20 cellular contexts compared by ENCODE assay signal in the genomic region with DNA sequence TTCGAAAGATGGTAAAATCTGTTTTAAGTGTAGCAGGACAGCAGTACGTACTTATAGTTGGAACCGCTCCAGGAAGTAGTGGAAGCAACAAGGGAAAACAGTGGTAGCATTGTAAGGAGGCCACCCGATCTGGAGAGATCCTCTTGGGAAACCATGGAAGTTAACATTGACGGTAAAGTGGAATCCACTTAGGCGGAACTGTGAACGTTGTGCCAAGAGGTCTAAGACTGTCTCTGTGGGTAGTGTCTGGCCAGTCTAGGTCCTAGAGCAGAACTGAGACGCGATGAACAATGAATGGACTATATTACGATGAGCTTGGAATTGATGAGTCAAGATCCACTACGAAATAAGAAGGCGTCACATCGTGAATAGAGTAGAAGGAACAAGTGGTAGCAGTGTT.
DNase-seq lines count a peak whose midpoint lies in the region; ATAC-seq and TF ChIP-seq lines count a peak whose summit lies in the region.
"Had no signal": no experiment of that assay in that cellular context is flagged by ENCODE, and none has a peak within 500 bp of the region (broad histone marks: within the 10 kb centered on the region; RNA-seq: fewer than 3 reads in every experiment).

No MANE protein-coding gene starts in this region.

- TF ChIP-seq POLR2A in thyroid gland (IDR thresholded peaks at IDR 0.05) = no peak

- ATAC-seq in GM18868 (IDR thresholded peaks at IDR 0.05; ENCODE audit: unreplicated experiment) (no peak), HG03175 (IDR thresholded peaks at IDR 0.05; ENCODE audit: unreplicated experiment) (no peak)
- ATAC-seq: PC-3 had no signal

- no peaks in the 10 kb centered on the region for H3K36me3 ChIP-seq in thyroid gland

- H3K4me1 ChIP-seq in thyroid gland = no peaks in the 10 kb centered on the region

- H3K27me3 Mint-ChIP-seq in glutamatergic neuron (ENCODE audit: unreplicated experiment) = no peaks in the 10 kb centered on the region

- no peaks in the 10 kb centered on the region for H3K9me3 ChIP-seq in thyroid gland
- H3K9me3 ChIP-seq: Caco-2 had no signal

- H3K4me3 Mint-ChIP-seq in glutamatergic neuron (ENCODE audit: unreplicated experiment) = no peak overlapping the region
- H3K4me3 Mint-ChIP-seq: CD14-positive monocyte, H9 had no signal

- no peak overlapping the region for H3K4me3 ChIP-seq in thyroid gland (replicated peaks in 1 of 3)

- TF ChIP-seq CTCF in glutamatergic neuron (IDR thresholded peaks at IDR 0.05; ENCODE audit: partially characterized antibody, unreplicated experiment) (no peak), thyroid gland (IDR thresholded peaks at IDR 0.05) (no peak)

- 36 to 47% methylated on average over 13 of the region's 13 CpGs for WGBS in thyroid gland, 2 donors

- no peak overlapping the region for H3K27ac ChIP-seq in thyroid gland
- H3K27ac ChIP-seq: HL-60 had no signal

- H3K9me3 Mint-ChIP-seq in glutamatergic neuron (ENCODE audit: unreplicated experiment) = peaks cover 4% of the 10 kb centered on the region

- intact Hi-C loops in thyroid gland (cut with DNase I) = no loop called here

- H3K27ac Mint-ChIP-seq in glutamatergic neuron (ENCODE audit: unreplicated experiment) = peak overlapping the region; percentile 18
- H3K27ac Mint-ChIP-seq: CD14-positive monocyte, H9 had no signal

- DNase-seq in Daoy (ENCODE audit: low read depth) (peak; percentile 44), RPMI7951 (ENCODE audit: low read depth) (peak; percentile 70), glutamatergic neuron (no peak), thyroid gland (peak; percentile 5 to 13)
- no peak for DNase-seq in activated CD4-positive, alpha-beta T cell treated with anti-CD3 and anti-CD28 coated beads for 1 hour
- DNase-seq: ACHN, AML-193, Caco-2, DMS53, H9, NCI-H1105 treated with DMSO at 0.1 percent for 48 hours, NCI-H1694 treated with DMSO at 0.1 percent for 48 hours, NCI-H2171, NCI-H446, NCI-H748 treated with DMSO at 0.1 percent for 48 hours, PC-3 had no signal

- peaks cover 25% of the 10 kb centered on the region for H3K4me1 Mint-ChIP-seq in glutamatergic neuron (ENCODE audit: low read depth, unreplicated experiment)
- H3K4me1 Mint-ChIP-seq: CD14-positive monocyte had no signal

- H3K27me3 ChIP-seq in thyroid gland = no peaks in the 10 kb centered on the region

- no peaks in the 10 kb centered on the region for H3K36me3 Mint-ChIP-seq in glutamatergic neuron (ENCODE audit: unreplicated experiment)
- H3K36me3 Mint-ChIP-seq: CD14-positive monocyte had no signal

Comparison
In these comparisons a context has a peak if more than half of its experiments do, and no peak if none do; other contexts are left out.
1. DNase-seq: peak in Daoy (single experiment), RPMI7951 (single experiment) and thyroid gland (2 of 2); none in glutamatergic neuron (single experiment) and activated CD4-positive, alpha-beta T cell treated with anti-CD3 and anti-CD28 coated beads for 1 hour (single experiment).